In the genomic region with DNA sequence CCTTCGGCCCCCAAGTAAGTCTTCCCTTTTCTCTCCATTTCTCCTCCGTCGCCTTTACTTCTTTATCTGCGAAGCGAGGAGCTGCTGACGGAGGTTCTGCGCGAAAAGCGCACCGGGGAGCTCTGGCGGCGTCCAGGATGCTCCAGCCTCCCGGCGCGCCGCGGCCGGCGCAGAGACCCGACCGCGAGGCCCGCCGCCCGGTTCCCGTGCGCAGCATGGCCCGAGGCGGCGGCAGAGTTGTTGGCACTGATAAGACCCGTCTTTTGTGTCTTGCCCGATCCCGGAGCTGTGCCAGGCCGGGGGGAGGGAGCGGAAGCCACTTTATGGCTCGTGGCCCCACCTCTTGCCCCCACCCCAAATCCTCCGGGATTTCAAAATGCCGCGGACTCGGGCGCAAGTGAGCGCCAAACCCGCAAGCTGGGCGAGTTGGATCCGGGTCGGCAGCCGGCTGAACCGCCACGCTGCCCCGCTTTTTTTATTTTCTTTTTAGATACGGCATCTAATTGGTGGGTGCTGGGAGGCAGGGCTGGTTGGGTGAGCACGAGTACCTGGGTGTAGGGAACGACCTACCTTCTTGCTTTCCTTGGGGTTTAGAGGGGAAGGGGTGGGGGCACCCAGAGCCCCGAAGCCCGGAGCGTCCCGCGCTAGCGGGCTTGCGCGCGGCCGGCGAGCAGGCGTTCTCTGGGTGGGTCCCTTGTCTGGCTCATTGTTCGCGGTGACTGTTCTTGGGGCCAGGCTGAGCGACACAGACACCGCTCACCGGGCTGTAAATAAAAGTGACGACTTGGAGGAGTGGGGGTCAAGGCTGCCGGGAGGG, we compare ENCODE assay signal across 8 cellular contexts.
A peak's percentile ranks its signal among the peaks of the same experiment; 100 is the strongest.
DNase-seq lines count a peak whose midpoint lies in the region; FAIRE-seq and TF ChIP-seq lines count a peak whose summit lies in the region.

No MANE protein-coding gene starts in this region.

- no peak for TF ChIP-seq CTCF in vagina (IDR thresholded peaks at IDR 0.05)

- peaks cover 6 to 14% (median 8%) of the 10 kb centered on the region in 5 donors for H3K9me3 Mint-ChIP-seq in CD8-positive, alpha-beta memory T cell

- H3K9me3 ChIP-seq in mesodermal cell (ENCODE audit: control insufficient read depth, low read length) = no peaks in the 10 kb centered on the region
- H3K9me3 ChIP-seq in vagina = no peaks in the 10 kb centered on the region
- H3K9me3 ChIP-seq in CD8-positive, alpha-beta memory T cell (ENCODE audit: low read length) = no peaks in the 10 kb centered on the region

- peaks cover 19 to 28% of the 10 kb centered on the region in 2 donors for H3K27me3 Mint-ChIP-seq in CD8-positive, alpha-beta memory T cell

- H3K36me3 Mint-ChIP-seq in CD8-positive, alpha-beta memory T cell = no peaks in the 10 kb centered on the region

- POLR2A ChIA-PET in CD8-positive, alpha-beta memory T cell (lab: Charles Lee) = no interaction called here

- no peak overlapping the region for H3K27ac ChIP-seq in mesodermal cell (ENCODE audit: low read depth, low read length, severe bottlenecking)
- H3K27ac ChIP-seq in vagina = no peak overlapping the region
- H3K27ac ChIP-seq in CD8-positive, alpha-beta memory T cell (ENCODE audit: low read depth, low read length) = no peak overlapping the region

- no peak for TF ChIP-seq POLR2A in GM12892 (IDR thresholded peaks at IDR 0.05; ENCODE audit: low read depth, low read length)
- TF ChIP-seq POLR2A in vagina (IDR thresholded peaks at IDR 0.05) = no peak

- peaks cover 0 to 12% (median 0%) of the 10 kb centered on the region in 3 donors for H3K4me1 Mint-ChIP-seq in CD8-positive, alpha-beta memory T cell

- H3K4me3 ChIP-seq in mesodermal cell (ENCODE audit: extremely low read depth, insufficient read depth, low read length, poor library complexity, severe bottlenecking) = peak overlapping the region; percentile 56
- peak overlapping the region; percentile 48 to 51 for H3K4me3 ChIP-seq in vagina
- no peak overlapping the region for H3K4me3 ChIP-seq in CD8-positive, alpha-beta memory T cell (ENCODE audit: low read length)

- no peaks in the 10 kb centered on the region for H3K36me3 ChIP-seq in mesodermal cell (ENCODE audit: control insufficient read depth, insufficient read depth, low read length)
- no peaks in the 10 kb centered on the region for H3K36me3 ChIP-seq in vagina
- H3K36me3 ChIP-seq in CD8-positive, alpha-beta memory T cell (ENCODE audit: insufficient read depth, low read length) = no peaks in the 10 kb centered on the region

- no peak overlapping the region for H3K27ac Mint-ChIP-seq in CD8-positive, alpha-beta memory T cell

- H3K4me1 ChIP-seq in mesodermal cell (ENCODE audit: control insufficient read depth, insufficient read depth, low read length, poor library complexity, severe bottlenecking) = no peaks in the 10 kb centered on the region
- peaks cover 14% of the 10 kb centered on the region for H3K4me1 ChIP-seq in vagina
- H3K4me1 ChIP-seq in CD8-positive, alpha-beta memory T cell (ENCODE audit: insufficient read depth, low read length) = no peaks in the 10 kb centered on the region

- DNase-seq in GM12892 (ENCODE audit: insufficient read length) (peak; percentile 3), NCI-H2227 (lab: John Stamatoyannopoulos, UW; ENCODE audit: unreplicated experiment) (peak; percentile 64), ecto neural progenitor cell (ENCODE audit: low spot score) (peak; percentile 70), vagina (ENCODE audit: extremely low spot score in 2 of 2) (no peak), HuH-7.5 (ENCODE audit: low spot score) (no peak), activated gamma-delta T cell treated with Interleukin-2 at 50 U/mL for 16 hours (no peak)
- no peak for DNase-seq in CD8-positive, alpha-beta memory T cell

- WGBS in mesodermal cell (ENCODE audit: insufficient coverage in 2 of 2), 2 experiments = 0% methylated on average over 57 to 61 of the region's 72 CpGs

- peak overlapping the region in 1 of 7 donors; percentile 43 for H3K4me3 Mint-ChIP-seq in CD8-positive, alpha-beta memory T cell

- peaks cover 4% of the 10 kb centered on the region for H3K27me3 ChIP-seq in vagina
- H3K27me3 ChIP-seq in CD8-positive, alpha-beta memory T cell (ENCODE audit: insufficient read depth, low read length, poor library complexity, severe bottlenecking) = no peaks in the 10 kb centered on the region

- CTCF ChIA-PET in CD8-positive, alpha-beta memory T cell (lab: Charles Lee) = no interaction called here

- FAIRE-seq in GM12892 (lab: Jason Lieb, UNC) = no peak

- intact Hi-C loops in vagina (cut with DNase I) = no loop called here

Comparison
In these comparisons a context has a peak if more than half of its experiments do, and no peak if none do; other contexts are left out.
1. DNase-seq: peak in GM12892 (single experiment), NCI-H2227 (single experiment) and ecto neural progenitor cell (single experiment); none in vagina (0 of 2), HuH-7.5 (single experiment), activated gamma-delta T cell treated with Interleukin-2 at 50 U/mL for 16 hours (single experiment) and CD8-positive, alpha-beta memory T cell (0 of 5).